8 cellular contexts compared by ENCODE assay signal in the genomic region with DNA sequence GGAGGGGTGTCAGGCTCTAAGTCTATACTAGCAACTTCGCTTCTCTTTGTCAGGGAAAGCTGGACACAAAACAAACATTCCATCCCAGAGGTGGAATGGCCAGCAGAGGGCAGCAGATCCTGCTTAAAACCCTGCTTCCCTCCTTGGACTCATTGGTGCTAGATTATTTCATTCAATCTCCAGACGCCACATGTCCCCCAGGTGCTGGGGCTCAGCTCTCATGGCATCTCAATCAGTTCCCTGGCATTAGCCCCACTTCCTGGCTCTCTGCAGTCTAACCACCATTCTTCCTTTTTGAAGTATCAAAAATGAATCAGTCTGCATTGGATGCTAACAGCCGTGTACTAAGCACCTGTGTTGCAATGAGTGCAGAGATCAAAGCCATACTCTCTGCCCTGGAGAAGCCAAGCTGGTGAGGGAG. TPM values are rescaled to one million over a fixed set of nuclear protein-coding genes. Genes with fewer than 3 reads are reported as not detected.
DNase-seq lines count a peak whose midpoint lies in the region; ATAC-seq and TF ChIP-seq lines count a peak whose summit lies in the region.

No MANE protein-coding gene starts in this region.

- H3K9me3 ChIP-seq in SJSA1 (replicated peaks) (no peaks in the 10 kb centered on the region), heart left ventricle (no peaks in the 10 kb centered on the region)

- H3K9me3 Mint-ChIP-seq in activated naive CD8-positive, alpha-beta T cell treated with anti-CD3 and anti-CD28 coated beads, Interleukin-2, amount 10 ng/mL, durations not matched to agents 7 days and 5 days: no peaks in the 10 kb centered on the region

- H3K27me3 ChIP-seq in HL-60 (ENCODE audit: insufficient read depth, poor library complexity, severe bottlenecking): peaks cover 7% of the 10 kb centered on the region
- H3K27me3 ChIP-seq in SJSA1 (replicated peaks): peaks cover under 1% of the 10 kb centered on the region
- H3K27me3 ChIP-seq in heart left ventricle: peaks cover 0 to 3% (median 0%) of the 10 kb centered on the region in 9 donors

- H3K36me3 Mint-ChIP-seq in activated naive CD8-positive, alpha-beta T cell treated with anti-CD3 and anti-CD28 coated beads, Interleukin-2, amount 10 ng/mL, durations not matched to agents 7 days and 5 days: no peaks in the 10 kb centered on the region

- no peak overlapping the region for H3K27ac Mint-ChIP-seq in activated naive CD8-positive, alpha-beta T cell treated with anti-CD3 and anti-CD28 coated beads, Interleukin-2, amount 10 ng/mL, durations not matched to agents 7 days and 5 days

- TF ChIP-seq CTCF in HL-60 (IDR thresholded peaks at IDR 0.05; ENCODE audit: insufficient read depth, low read length): peak; percentile 92
- TF ChIP-seq CTCF in heart left ventricle (IDR thresholded peaks at IDR 0.05): peak; percentile 66 to 89 (median 78)

- peaks cover 22% of the 10 kb centered on the region for H3K27me3 Mint-ChIP-seq in activated naive CD8-positive, alpha-beta T cell treated with anti-CD3 and anti-CD28 coated beads, Interleukin-2, amount 10 ng/mL, durations not matched to agents 7 days and 5 days

- H3K4me3 ChIP-seq in HL-60 (replicated peaks; ENCODE audit: insufficient read depth, low read length) (no peak overlapping the region), SJSA1 (no peak overlapping the region), heart left ventricle (no peak overlapping the region)

- H3K4me3 Mint-ChIP-seq in activated naive CD8-positive, alpha-beta T cell treated with anti-CD3 and anti-CD28 coated beads, Interleukin-2, amount 10 ng/mL, durations not matched to agents 7 days and 5 days: no peak overlapping the region

- peak; percentile 13 for DNase-seq in COR-L47 (lab: John Stamatoyannopoulos, UW)
- peak in 1 of 2 experiments; percentile 45 for DNase-seq in HL-60 (ENCODE audit: low read depth in 1 of 2, low spot score in 1 of 2)
- DNase-seq in SJSA1 (ENCODE audit: low read depth in 1 of 2, low spot score in 2 of 2): peak; percentile 35 to 52
- peak; percentile 51 for DNase-seq in activated naive CD8-positive, alpha-beta T cell treated with anti-CD3 and anti-CD28 coated beads, Interleukin-2, amount 10 ng/mL, durations not matched to agents 7 days and 5 days
- peak in 3 of 5 donors; percentile 32 to 65 (median 42) for DNase-seq in heart left ventricle
- DNase-seq in putamen (ENCODE audit: low spot score): peak; percentile 45

- no peak overlapping the region for H3K27ac ChIP-seq in HL-60 (replicated peaks)
- no peak overlapping the region for H3K27ac ChIP-seq in SJSA1
- H3K27ac ChIP-seq in heart left ventricle: no peak overlapping the region

- peaks cover 1% of the 10 kb centered on the region for H3K4me1 Mint-ChIP-seq in activated naive CD8-positive, alpha-beta T cell treated with anti-CD3 and anti-CD28 coated beads, Interleukin-2, amount 10 ng/mL, durations not matched to agents 7 days and 5 days

- TF ChIP-seq POLR2A in heart left ventricle (IDR thresholded peaks at IDR 0.05): no peak

- POLR2A ChIA-PET in activated naive CD8-positive, alpha-beta T cell treated with anti-CD3 and anti-CD28 coated beads, Interleukin-2, amount 10 ng/mL, durations not matched to agents 7 days and 5 days (lab: Charles Lee): no interaction called here

- intact Hi-C loops in heart left ventricle (cut with DNase I): loop anchor here in 6 of 10 donors (5.0 to 10.0 kb wide), 2 partner anchors 358 to 361 kb away; no protein-coding TSS in a partner anchor

- WGBS in heart left ventricle, 4 donors: 24 to 29% (median 27%) methylated on average over 3 of the region's 3 CpGs

- peak; percentile 49 for ATAC-seq in activated naive CD8-positive, alpha-beta T cell treated with anti-CD3 and anti-CD28 coated beads, Interleukin-2, amount 10 ng/mL, durations not matched to agents 7 days and 5 days (ENCODE audit: low read depth)
- ATAC-seq in heart left ventricle (peak in 3 of 4 donors; percentile 47 to 69 (median 53)), HG02571 (IDR thresholded peaks at IDR 0.05; ENCODE audit: unreplicated experiment) (no peak), GM19397 (IDR thresholded peaks at IDR 0.05; ENCODE audit: unreplicated experiment) (no peak)

- H3K36me3 ChIP-seq in SJSA1: no peaks in the 10 kb centered on the region
- H3K36me3 ChIP-seq in heart left ventricle: no peaks in the 10 kb centered on the region

- H3K4me1 ChIP-seq in SJSA1 (replicated peaks) (no peaks in the 10 kb centered on the region), heart left ventricle (peaks cover 0 to 1% (median 0%) of the 10 kb centered on the region in 12 donors)

RNA-seq across cellular contexts. Expression of gene PPP1R1A, which starts 8.1 kb away (rescaled TPM):
- 0.06 TPM in 1 of 2 replicates, not detected in the other for total RNA-seq in SJSA1 (2014; rRNA removed; shearing (Covaris generic))
- total RNA-seq in activated naive CD8-positive, alpha-beta T cell treated with anti-CD3 and anti-CD28 coated beads, Interleukin-2, amount 10 ng/mL, durations not matched to agents 7 days and 5 days: not detected
- 100 to 1,000 TPM in 2 of 9 donors, 10 to 100 TPM in 7; 46.7 to 162 (median 60.9) TPM for total RNA-seq in heart left ventricle
- 100 to 1,000 TPM in 1 of 2 donors, 10 to 100 TPM in 1; 25.5 to 181 TPM for polyA plus RNA-seq in heart left ventricle

RNA-seq across cellular contexts. Expression of gene LACRT, which starts 38.2 kb away (rescaled TPM):
- total RNA-seq in SJSA1 (2014; rRNA removed; shearing (Covaris generic)): not detected in 2 replicates
- total RNA-seq in activated naive CD8-positive, alpha-beta T cell treated with anti-CD3 and anti-CD28 coated beads, Interleukin-2, amount 10 ng/mL, durations not matched to agents 7 days and 5 days: not detected
- not detected for total RNA-seq in heart left ventricle
- polyA plus RNA-seq in heart left ventricle: not detected

RNA-seq across cellular contexts. Expression of gene PDE1B, which starts 47.1 kb away (rescaled TPM):
- total RNA-seq in SJSA1 (2014; rRNA removed; shearing (Covaris generic)): not detected in 2 replicates
- total RNA-seq in activated naive CD8-positive, alpha-beta T cell treated with anti-CD3 and anti-CD28 coated beads, Interleukin-2, amount 10 ng/mL, durations not matched to agents 7 days and 5 days: 10 to 100 TPM; 19.6 to 20.5 TPM
- 1 to 10 TPM; 1.4 to 8.8 (median 3.5) TPM for total RNA-seq in heart left ventricle
- polyA plus RNA-seq in heart left ventricle: 1 to 10 TPM; 2.3 to 5.2 TPM

RNA-seq across cellular contexts. Expression of gene DCD, which starts 51.6 kb away (rescaled TPM):
- not detected in 2 replicates for total RNA-seq in SJSA1 (2014; rRNA removed; shearing (Covaris generic))
- not detected for total RNA-seq in activated naive CD8-positive, alpha-beta T cell treated with anti-CD3 and anti-CD28 coated beads, Interleukin-2, amount 10 ng/mL, durations not matched to agents 7 days and 5 days
- not detected for total RNA-seq in heart left ventricle
- polyA plus RNA-seq in heart left ventricle: not detected

Comparison
In these comparisons a context has a peak if more than half of its experiments do, and no peak if none do; other contexts are left out.
1. ATAC-seq: peak in activated naive CD8-positive, alpha-beta T cell treated with anti-CD3 and anti-CD28 coated beads, Interleukin-2, amount 10 ng/mL, durations not matched to agents 7 days and 5 days (single experiment) and heart left ventricle (3 of 4); none in HG02571 (single experiment) and GM19397 (single experiment).
2. RNA of gene PPP1R1A, which starts 8.1 kb away (total RNA-seq): 46.7 to 162 TPM in heart left ventricle; 0.06 TPM in SJSA1 and not detected in activated naive CD8-positive, alpha-beta T cell treated with anti-CD3 and anti-CD28 coated beads, Interleukin-2, amount 10 ng/mL, durations not matched to agents 7 days and 5 days; every median in the first group is over 10 times any median in the second.